1 cellular context compared by ENCODE assay signal in the genomic region with DNA sequence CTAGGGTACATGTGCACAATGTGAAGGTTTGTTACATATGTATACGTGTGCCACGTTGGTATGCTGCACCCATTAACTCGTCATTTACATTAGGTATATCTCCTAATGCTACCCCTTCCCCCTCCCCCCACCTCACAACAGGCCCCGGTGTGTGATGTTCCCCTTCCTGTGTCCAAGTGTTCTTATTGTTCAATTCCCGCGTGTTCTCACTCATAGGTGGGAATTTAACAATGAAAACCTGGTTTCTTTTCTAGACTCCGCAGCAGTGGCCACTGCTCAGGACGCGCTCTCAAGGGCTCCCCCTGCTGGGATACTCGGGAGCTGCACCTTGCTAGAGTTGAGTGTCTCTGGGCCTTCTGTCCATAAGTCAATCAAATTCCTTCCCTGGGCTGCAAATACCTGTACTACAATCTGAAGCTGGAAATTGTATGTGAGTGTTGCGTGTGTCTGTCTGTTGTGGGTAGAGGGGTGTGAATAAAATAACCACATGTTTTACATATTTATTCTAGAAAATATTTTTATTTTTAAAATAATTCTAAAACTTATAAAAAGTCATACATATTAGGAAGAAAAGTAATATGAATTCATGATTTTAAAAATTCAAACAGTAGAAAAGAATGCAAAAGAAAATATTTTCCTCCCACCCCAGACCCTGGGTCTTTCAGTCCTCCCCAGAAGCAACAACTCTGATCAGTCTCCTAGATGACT.
TF ChIP-seq lines count a peak whose summit lies in the region.

No MANE protein-coding gene starts in this region.

TF ChIP-seq in K562, 482 proteins besides CTCF, POLR2A, EP300 and RAD21 (continued from another document):
- TF ChIP-seq, protein P1, sequence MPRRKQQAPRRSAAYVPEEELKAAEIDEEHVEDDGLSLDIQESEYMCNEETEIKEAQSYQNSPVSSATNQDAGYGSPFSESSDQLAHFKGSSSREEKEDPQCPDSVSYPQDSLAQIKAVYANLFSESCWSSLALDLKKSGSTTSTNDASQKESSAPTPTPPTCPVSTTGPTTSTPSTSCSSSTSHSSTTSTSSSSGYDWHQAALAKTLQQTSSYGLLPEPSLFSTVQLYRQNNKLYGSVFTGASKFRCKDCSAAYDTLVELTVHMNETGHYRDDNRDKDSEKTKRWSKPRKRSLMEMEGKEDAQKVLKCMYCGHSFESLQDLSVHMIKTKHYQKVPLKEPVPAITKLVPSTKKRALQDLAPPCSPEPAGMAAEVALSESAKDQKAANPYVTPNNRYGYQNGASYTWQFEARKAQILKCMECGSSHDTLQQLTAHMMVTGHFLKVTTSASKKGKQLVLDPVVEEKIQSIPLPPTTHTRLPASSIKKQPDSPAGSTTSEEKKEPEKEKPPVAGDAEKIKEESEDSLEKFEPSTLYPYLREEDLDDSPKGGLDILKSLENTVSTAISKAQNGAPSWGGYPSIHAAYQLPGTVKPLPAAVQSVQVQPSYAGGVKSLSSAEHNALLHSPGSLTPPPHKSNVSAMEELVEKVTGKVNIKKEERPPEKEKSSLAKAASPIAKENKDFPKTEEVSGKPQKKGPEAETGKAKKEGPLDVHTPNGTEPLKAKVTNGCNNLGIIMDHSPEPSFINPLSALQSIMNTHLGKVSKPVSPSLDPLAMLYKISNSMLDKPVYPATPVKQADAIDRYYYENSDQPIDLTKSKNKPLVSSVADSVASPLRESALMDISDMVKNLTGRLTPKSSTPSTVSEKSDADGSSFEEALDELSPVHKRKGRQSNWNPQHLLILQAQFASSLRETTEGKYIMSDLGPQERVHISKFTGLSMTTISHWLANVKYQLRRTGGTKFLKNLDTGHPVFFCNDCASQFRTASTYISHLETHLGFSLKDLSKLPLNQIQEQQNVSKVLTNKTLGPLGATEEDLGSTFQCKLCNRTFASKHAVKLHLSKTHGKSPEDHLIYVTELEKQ (CRISPR knock-in tag; IDR thresholded peaks at IDR 0.05), result no peak
- TF ChIP-seq RCOR1 (IDR thresholded peaks at IDR 0.05; ENCODE audit: borderline replicate concordance in 1 of 2, low read depth in 2 of 2, low read length in 2 of 2) (peak in 1 of 2 experiments; percentile 57; a peak in 1 of 4 replicates), XRCC5 (IDR thresholded peaks at IDR 0.05; ENCODE audit: low read depth, low read length) (0 out of 2 replicates have a peak, but pooled peaks have one; percentile 29), SMC3 (conservative IDR thresholded peaks at IDR 0.05; ENCODE audit: insufficient read depth, low read depth, low read length) (peak; percentile 68), YY1 (IDR thresholded peaks at IDR 0.05; ENCODE audit: borderline replicate concordance in 1 of 3, control insufficient read depth in 1 of 3, extremely low read depth in 1 of 3, insufficient read depth in 3 of 3, insufficient read length in 1 of 3, insufficient replicate concordance in 2 of 3, low read depth in 1 of 3, low read length in 2 of 3) (peak in 1 of 3 experiments; percentile 9), ZNF282 (CRISPR knock-in tag; IDR thresholded peaks at IDR 0.05) (no peak), SMAD2 (IDR thresholded peaks at IDR 0.05; ENCODE audit: low read depth, low read length) (no peak), NRF1 (conservative IDR thresholded peaks at IDR 0.05 in 1 of 2, IDR thresholded peaks at IDR 0.05 in 1 of 2) (peak in 1 of 2 experiments; percentile 18; a peak in 1 of 4 replicates), BRCA1 (IDR thresholded peaks at IDR 0.05) (no peak), BRCA1 (CRISPR knock-in tag; IDR thresholded peaks at IDR 0.05) (no peak), PKNOX1 (IDR thresholded peaks at IDR 0.05) (peak; percentile 76), TAF1 (IDR thresholded peaks at IDR 0.05; ENCODE audit: control insufficient read depth, extremely low read depth, insufficient read depth, low read length, severe bottlenecking) (peak; percentile 30), KLF16 (IDR thresholded peaks at IDR 0.05) (peak; percentile 27; the same call in 1 of the 2 replicates), FOXK2 (conservative IDR thresholded peaks at IDR 0.05 in 1 of 2, IDR thresholded peaks at IDR 0.05 in 1 of 2; ENCODE audit: low read depth in 2 of 2) (0 out of 4 replicates have a peak, but pooled peaks have one; percentile 14 to 33), HINFP (tag; conservative IDR thresholded peaks at IDR 0.05; ENCODE audit: low read depth) (no peak), FOXP1 (CRISPR knock-in tag; IDR thresholded peaks at IDR 0.05) (no peak), ETV5 (CRISPR knock-in tag; IDR thresholded peaks at IDR 0.05; ENCODE audit: low read depth) (no peak), ATF7 (IDR thresholded peaks at IDR 0.05) (0 out of 2 replicates have a peak, but pooled peaks have one; percentile 21), ZNF785 (CRISPR knock-in tag; IDR thresholded peaks at IDR 0.05) (no peak), THRB (CRISPR knock-in tag; conservative IDR thresholded peaks at IDR 0.05) (no peak), ZNF717 (CRISPR knock-in tag; IDR thresholded peaks at IDR 0.05) (no peak), ZNF408 (CRISPR knock-in tag; IDR thresholded peaks at IDR 0.05; ENCODE audit: low read depth) (no peak), ARID1B (IDR thresholded peaks at IDR 0.05) (0 out of 2 replicates have a peak, but pooled peaks have one; percentile 19), ZNF347 (CRISPR knock-in tag; IDR thresholded peaks at IDR 0.05; ENCODE audit: low read depth) (no peak), RB1 (IDR thresholded peaks at IDR 0.05; ENCODE audit: low read depth) (peak; percentile 44; the same call in 1 of the 2 replicates), ZC3H4 (CRISPR knock-in tag; IDR thresholded peaks at IDR 0.05; ENCODE audit: borderline replicate concordance) (no peak), ZFP36 (IDR thresholded peaks at IDR 0.05; ENCODE audit: low read depth, low read length, partially characterized antibody) (peak; percentile 68), SMARCA4 (IDR thresholded peaks at IDR 0.05) (0 out of 2 replicates have a peak, but pooled peaks have one; percentile 33)
- TF ChIP-seq, protein P2, sequence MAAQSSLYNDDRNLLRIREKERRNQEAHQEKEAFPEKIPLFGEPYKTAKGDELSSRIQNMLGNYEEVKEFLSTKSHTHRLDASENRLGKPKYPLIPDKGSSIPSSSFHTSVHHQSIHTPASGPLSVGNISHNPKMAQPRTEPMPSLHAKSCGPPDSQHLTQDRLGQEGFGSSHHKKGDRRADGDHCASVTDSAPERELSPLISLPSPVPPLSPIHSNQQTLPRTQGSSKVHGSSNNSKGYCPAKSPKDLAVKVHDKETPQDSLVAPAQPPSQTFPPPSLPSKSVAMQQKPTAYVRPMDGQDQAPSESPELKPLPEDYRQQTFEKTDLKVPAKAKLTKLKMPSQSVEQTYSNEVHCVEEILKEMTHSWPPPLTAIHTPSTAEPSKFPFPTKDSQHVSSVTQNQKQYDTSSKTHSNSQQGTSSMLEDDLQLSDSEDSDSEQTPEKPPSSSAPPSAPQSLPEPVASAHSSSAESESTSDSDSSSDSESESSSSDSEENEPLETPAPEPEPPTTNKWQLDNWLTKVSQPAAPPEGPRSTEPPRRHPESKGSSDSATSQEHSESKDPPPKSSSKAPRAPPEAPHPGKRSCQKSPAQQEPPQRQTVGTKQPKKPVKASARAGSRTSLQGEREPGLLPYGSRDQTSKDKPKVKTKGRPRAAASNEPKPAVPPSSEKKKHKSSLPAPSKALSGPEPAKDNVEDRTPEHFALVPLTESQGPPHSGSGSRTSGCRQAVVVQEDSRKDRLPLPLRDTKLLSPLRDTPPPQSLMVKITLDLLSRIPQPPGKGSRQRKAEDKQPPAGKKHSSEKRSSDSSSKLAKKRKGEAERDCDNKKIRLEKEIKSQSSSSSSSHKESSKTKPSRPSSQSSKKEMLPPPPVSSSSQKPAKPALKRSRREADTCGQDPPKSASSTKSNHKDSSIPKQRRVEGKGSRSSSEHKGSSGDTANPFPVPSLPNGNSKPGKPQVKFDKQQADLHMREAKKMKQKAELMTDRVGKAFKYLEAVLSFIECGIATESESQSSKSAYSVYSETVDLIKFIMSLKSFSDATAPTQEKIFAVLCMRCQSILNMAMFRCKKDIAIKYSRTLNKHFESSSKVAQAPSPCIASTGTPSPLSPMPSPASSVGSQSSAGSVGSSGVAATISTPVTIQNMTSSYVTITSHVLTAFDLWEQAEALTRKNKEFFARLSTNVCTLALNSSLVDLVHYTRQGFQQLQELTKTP (IDR thresholded peaks at IDR 0.05; ENCODE audit: low read depth in 1 of 2, partially characterized antibody in 2 of 2), result peak in 1 of 2 experiments; percentile 37
- TF ChIP-seq, protein P3, sequence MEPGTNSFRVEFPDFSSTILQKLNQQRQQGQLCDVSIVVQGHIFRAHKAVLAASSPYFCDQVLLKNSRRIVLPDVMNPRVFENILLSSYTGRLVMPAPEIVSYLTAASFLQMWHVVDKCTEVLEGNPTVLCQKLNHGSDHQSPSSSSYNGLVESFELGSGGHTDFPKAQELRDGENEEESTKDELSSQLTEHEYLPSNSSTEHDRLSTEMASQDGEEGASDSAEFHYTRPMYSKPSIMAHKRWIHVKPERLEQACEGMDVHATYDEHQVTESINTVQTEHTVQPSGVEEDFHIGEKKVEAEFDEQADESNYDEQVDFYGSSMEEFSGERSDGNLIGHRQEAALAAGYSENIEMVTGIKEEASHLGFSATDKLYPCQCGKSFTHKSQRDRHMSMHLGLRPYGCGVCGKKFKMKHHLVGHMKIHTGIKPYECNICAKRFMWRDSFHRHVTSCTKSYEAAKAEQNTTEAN (CRISPR knock-in tag; IDR thresholded peaks at IDR 0.05), result no peak
- TF ChIP-seq, protein P4, sequence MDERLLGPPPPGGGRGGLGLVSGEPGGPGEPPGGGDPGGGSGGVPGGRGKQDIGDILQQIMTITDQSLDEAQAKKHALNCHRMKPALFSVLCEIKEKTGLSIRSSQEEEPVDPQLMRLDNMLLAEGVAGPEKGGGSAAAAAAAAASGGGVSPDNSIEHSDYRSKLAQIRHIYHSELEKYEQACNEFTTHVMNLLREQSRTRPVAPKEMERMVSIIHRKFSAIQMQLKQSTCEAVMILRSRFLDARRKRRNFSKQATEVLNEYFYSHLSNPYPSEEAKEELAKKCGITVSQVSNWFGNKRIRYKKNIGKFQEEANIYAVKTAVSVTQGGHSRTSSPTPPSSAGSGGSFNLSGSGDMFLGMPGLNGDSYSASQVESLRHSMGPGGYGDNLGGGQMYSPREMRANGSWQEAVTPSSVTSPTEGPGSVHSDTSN (CRISPR knock-in tag; IDR thresholded peaks at IDR 0.05; ENCODE audit: low read depth), result no peak
- TF ChIP-seq, protein P4 (tag; conservative IDR thresholded peaks at IDR 0.05; ENCODE audit: low read depth), result 0 out of 2 replicates have a peak, but pooled peaks have one; percentile 16
